In the genomic region with DNA sequence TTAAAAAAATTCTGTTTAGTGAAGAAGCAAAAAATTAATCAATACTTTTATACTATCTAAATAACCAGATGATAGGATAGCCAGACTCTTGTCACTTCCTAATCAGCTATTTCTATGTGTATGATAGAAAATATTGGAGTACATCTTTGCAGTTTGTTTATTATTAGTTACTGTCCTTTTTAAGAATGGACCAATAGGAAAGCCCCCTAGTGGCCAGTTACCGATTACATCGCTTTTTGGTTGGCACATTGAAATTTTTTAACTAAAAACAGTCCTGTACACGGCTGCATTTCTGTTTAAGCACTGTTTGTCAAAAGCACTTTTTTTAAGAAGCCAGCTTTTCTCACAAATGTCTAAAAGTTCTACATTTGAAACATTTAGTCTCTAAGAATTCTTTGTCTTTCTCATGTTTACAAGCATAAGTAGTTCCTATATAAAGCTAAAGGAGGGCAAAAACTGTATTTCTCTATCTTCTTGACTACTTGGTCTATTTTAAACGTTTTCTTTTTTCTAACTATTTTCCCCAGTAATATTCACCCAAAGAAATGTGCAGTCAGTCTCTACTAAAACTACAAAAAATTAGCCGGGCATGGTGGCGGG, we compare ENCODE assay signal across 8 cellular contexts.
DNase-seq lines count a peak whose midpoint lies in the region; ATAC-seq and TF ChIP-seq lines count a peak whose summit lies in the region.

No MANE protein-coding gene starts in this region.

- H3K4me3 ChIP-seq in Panc1 (ENCODE audit: low read depth in 2 of 2, low read length in 2 of 2): no peak overlapping the region
- H3K4me3 ChIP-seq in epithelial cell of proximal tubule (ENCODE audit: low read depth, low read length): no peak overlapping the region

- H3K36me3 ChIP-seq in Panc1 (ENCODE audit: control insufficient read depth, insufficient read depth, low read length): no peaks in the 10 kb centered on the region

- H3K4me1 ChIP-seq in Panc1 (ENCODE audit: control insufficient read depth, insufficient read depth, low read length): no peaks in the 10 kb centered on the region

- ATAC-seq in Panc1 (no peak), GM21786 (IDR thresholded peaks at IDR 0.05; ENCODE audit: unreplicated experiment) (no peak), HG03342 (IDR thresholded peaks at IDR 0.05; ENCODE audit: unreplicated experiment) (no peak)

- DNase-seq in AML-193 (lab: John Stamatoyannopoulos, UW): peak; percentile 40 to 54
- DNase-seq in GM19240 (ENCODE audit: insufficient read length, low spot score): peak; percentile 6
- no peak for DNase-seq in Panc1 (ENCODE audit: low read depth, low spot score)
- DNase-seq in epithelial cell of proximal tubule (ENCODE audit: low read depth): no peak
- DNase-seq in pons (ENCODE audit: low spot score): peak; percentile 50
- DNase-seq in DMS153 treated with DMSO at 0.1 percent for 48 hours (lab: John Stamatoyannopoulos, UW; ENCODE audit: unreplicated experiment): no peak

- BruUV-seq in Panc1 (replicated peaks; lab: Mats Ljungman, UMichigan): no TSS peak

- POLR2A ChIA-PET in Panc1 (lab: Charles Lee): interaction anchor here (0.7 kb wide), 1 partner anchor 350 kb away, joined by 7 read pairs; no protein-coding TSS in a partner anchor

- no peaks in the 10 kb centered on the region for H3K27me3 ChIP-seq in Panc1 (ENCODE audit: control insufficient read depth, insufficient read depth, low read length)

- in situ Hi-C loops in Panc1 (cut with HindIII; ENCODE audit: low pct_unique_long_range_greater_than_20kb, low sequenced_read_pairs): no loop called here

- CTCF ChIA-PET in Panc1 (lab: Charles Lee): no interaction called here

- no peak overlapping the region for H3K27ac ChIP-seq in Panc1 (ENCODE audit: low read length)

- no peaks in the 10 kb centered on the region for H3K9me3 ChIP-seq in Panc1 (ENCODE audit: control insufficient read depth, insufficient read depth, low read depth, low read length)

- intact Hi-C loops in Panc1 (cut with micrococcal nuclease; ENCODE audit: unreplicated experiment): loop anchor here (5.0 kb wide), 1 partner anchor 329 kb away; no protein-coding TSS in a partner anchor

- peak; percentile 68; the same call in 1 of the 2 replicates for TF ChIP-seq CTCF in Panc1 (IDR thresholded peaks at IDR 0.05)
- TF ChIP-seq CTCF in epithelial cell of proximal tubule (conservative IDR thresholded peaks at IDR 0.05; ENCODE audit: low read depth, low read length): peak; percentile 76

Comparison
In these comparisons a context has a peak if more than half of its experiments do, and no peak if none do; other contexts are left out.
1. DNase-seq: peak in AML-193 (2 of 2), GM19240 (single experiment) and pons (single experiment); none in Panc1 (single experiment), epithelial cell of proximal tubule (single experiment) and DMS153 treated with DMSO at 0.1 percent for 48 hours (single experiment).